Comparison of ENCODE assay signal across 27 cellular contexts in the genomic region with DNA sequence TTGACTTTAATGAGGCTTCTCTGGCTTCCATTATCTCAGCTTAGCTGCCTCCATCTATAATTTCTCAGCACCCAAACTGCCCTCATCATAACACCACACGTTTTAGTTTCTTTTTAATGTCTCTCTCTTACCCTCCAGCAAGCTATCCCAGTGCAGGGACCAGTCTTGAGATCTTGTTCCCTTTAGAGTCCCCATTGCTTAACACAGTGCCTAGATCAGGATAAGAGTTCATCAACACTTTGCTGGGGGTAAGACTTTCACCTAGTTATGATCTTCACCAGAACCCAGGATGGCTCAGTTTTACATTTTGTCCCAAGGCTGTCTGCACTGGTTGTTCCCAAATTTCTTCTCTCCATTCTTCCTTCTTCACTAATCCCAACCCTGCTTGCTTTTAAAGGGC.
DNase-seq lines count a peak whose midpoint lies in the region; ATAC-seq, FAIRE-seq and TF ChIP-seq lines count a peak whose summit lies in the region.
"Had no signal": no experiment of that assay in that cellular context is flagged by ENCODE, and none has a peak within 500 bp of the region (broad histone marks: within the 10 kb centered on the region; RNA-seq: fewer than 3 reads in every experiment).

No MANE protein-coding gene starts in this region.

- intact Hi-C loops in PC-3 (cut with micrococcal nuclease) = no loop called here
- intact Hi-C loops in transverse colon (cut with DNase I; ENCODE audit: low total_unique reads) = no loop called here

- TF ChIP-seq POLR2A in transverse colon (IDR thresholded peaks at IDR 0.05) (no peak), H54 (IDR thresholded peaks at IDR 0.05; ENCODE audit: low read depth, low read length) (no peak)

- H2AK5ac ChIP-seq in neuronal stem cell (ENCODE audit: low read depth, low read length) = no peak overlapping the region

- ATAC-seq in DND-41 (ENCODE audit: insufficient read depth, low read depth) (peak; percentile 27; the same call in 1 of the 3 replicates), PC-3 (no peak)
- ATAC-seq: A549, GM12878, HCT116 had no signal

- H3K27me3 Mint-ChIP-seq in chondrocyte (ENCODE audit: low read depth) = peaks cover 9% of the 10 kb centered on the region

- DNase-seq in DND-41 (no peak), PC-3 (no peak), transverse colon (no peak), chondrocyte (ENCODE audit: low spot score) (no peak), neuronal stem cell (ENCODE audit: low spot score) (no peak), H54 (ENCODE audit: insufficient read length, low spot score) (no peak)
- DNase-seq: 8988T; ACHN; AML-193; BE2C; CD4-positive, alpha-beta T cell; CD8-positive, alpha-beta memory T cell; DMS 273 treated with DMSO at 0.1 percent for 48 hours; DMS79; GF-D8; GM23248; H9; HFFc6 had no signal

- POLR2A ChIA-PET in PC-3 (lab: Charles Lee; ENCODE audit: unreplicated experiment) = no interaction called here

- no peaks in the 10 kb centered on the region for H3K9me3 Mint-ChIP-seq in chondrocyte (ENCODE audit: low read depth)
- H3K9me3 Mint-ChIP-seq: CD14-positive monocyte; CD4-positive, alpha-beta T cell; CD8-positive, alpha-beta memory T cell; H9; HFFc6 had no signal

- H3K4me3 ChIP-seq in DND-41 (ENCODE audit: low read depth in 1 of 2, low read length in 2 of 2) = no peak overlapping the region
- no peak overlapping the region for H3K4me3 ChIP-seq in Loucy (ENCODE audit: low read length, poor library complexity, severe bottlenecking)
- no peak overlapping the region for H3K4me3 ChIP-seq in PC-3 (ENCODE audit: low read length)
- H3K4me3 ChIP-seq in transverse colon = no peak overlapping the region
- H3K4me3 ChIP-seq in neuronal stem cell (ENCODE audit: low read length in 2 of 2) = no peak overlapping the region
- H3K4me3 ChIP-seq: A549; BLaER1 treated with 17β-estradiol and CSF1 and Interleukin-3, amounts not matched to agents 10 nM and 100 nM; GM12878; GM23248 had no signal

- no peak overlapping the region for H4K91ac ChIP-seq in neuronal stem cell (ENCODE audit: low read depth, low read length, poor library complexity)

- no peak overlapping the region for H3K23ac ChIP-seq in neuronal stem cell (ENCODE audit: low read depth, low read length, poor library complexity)

- no peak overlapping the region for H3K4ac ChIP-seq in neuronal stem cell (ENCODE audit: low read length)

- H3K9ac ChIP-seq in DND-41 (ENCODE audit: low read depth, low read length) (no peak overlapping the region), Loucy (ENCODE audit: low read depth, low read length, poor library complexity, severe bottlenecking) (no peak overlapping the region), PC-3 (ENCODE audit: low read length) (no peak overlapping the region), neuronal stem cell (ENCODE audit: low read depth, low read length, poor library complexity) (no peak overlapping the region)
- H3K9ac ChIP-seq: BLaER1 treated with 17β-estradiol and CSF1 and Interleukin-3, amounts not matched to agents 10 nM and 100 nM; GM23248 had no signal

- in situ Hi-C loops in transverse colon (cut with MboI; ENCODE audit: low pct_ligation_motif_present in 1 of 4, low pct_unique_long_range_greater_than_20kb in 1 of 4, low sequenced_read_pairs in 3 of 4) = no loop called here

- H3K4me2 ChIP-seq in DND-41 (ENCODE audit: insufficient read depth, low read length) (no peak overlapping the region), Loucy (ENCODE audit: low read depth, low read length, poor library complexity, severe bottlenecking) (peak overlapping the region; percentile 52), PC-3 (ENCODE audit: low read length) (peak overlapping the region; percentile 77), neuronal stem cell (ENCODE audit: insufficient read depth, low read length, poor library complexity, severe bottlenecking) (no peak overlapping the region)
- H3K4me2 ChIP-seq: A549; BLaER1 treated with 17β-estradiol and CSF1 and Interleukin-3, amounts not matched to agents 10 nM and 100 nM had no signal

- TF ChIP-seq CTCF in DND-41 (IDR thresholded peaks at IDR 0.05; ENCODE audit: borderline replicate concordance, extremely low read depth, low read length, poor library complexity, severe bottlenecking) (no peak), Loucy (conservative IDR thresholded peaks at IDR 0.05; ENCODE audit: low read length) (no peak), PC-3 (conservative IDR thresholded peaks at IDR 0.05; ENCODE audit: low read depth, low read length) (no peak), transverse colon (IDR thresholded peaks at IDR 0.05) (no peak), chondrocyte (IDR thresholded peaks at IDR 0.05) (no peak)

- H4K20me1 ChIP-seq in DND-41 (ENCODE audit: insufficient read depth, low read length) = no peaks in the 10 kb centered on the region
- H4K20me1 ChIP-seq in Loucy (ENCODE audit: insufficient read depth, low read length, poor library complexity, severe bottlenecking) = no peaks in the 10 kb centered on the region
- no peaks in the 10 kb centered on the region for H4K20me1 ChIP-seq in PC-3 (ENCODE audit: low read length)
- H4K20me1 ChIP-seq: BLaER1 treated with 17β-estradiol and CSF1 and Interleukin-3, amounts not matched to agents 10 nM and 100 nM had no signal

- no peak overlapping the region for H2BK15ac ChIP-seq in neuronal stem cell (ENCODE audit: low read length)

- no peak for FAIRE-seq in H54 (lab: Jason Lieb, UNC)
- FAIRE-seq: A549, D721Med, GM12878, GM19239, H1 had no signal

- no peaks in the 10 kb centered on the region for H3K9me2 ChIP-seq in Loucy (replicated peaks; ENCODE audit: low read depth, low read length)
- H3K9me2 ChIP-seq in PC-3 (replicated peaks; ENCODE audit: low read length) = no peaks in the 10 kb centered on the region

- no peak overlapping the region for H2BK120ac ChIP-seq in neuronal stem cell (ENCODE audit: low read depth, low read length)

- H3K4me3 Mint-ChIP-seq in chondrocyte (ENCODE audit: unreplicated experiment) = no peak overlapping the region
- H3K4me3 Mint-ChIP-seq: CD14-positive monocyte; CD4-positive, alpha-beta T cell; CD8-positive, alpha-beta memory T cell; H9; HFFc6 had no signal

- H3K18ac ChIP-seq in neuronal stem cell (ENCODE audit: low read length) = no peak overlapping the region

- H3K4me1 ChIP-seq in DND-41 (ENCODE audit: insufficient read depth, low read length) (no peaks in the 10 kb centered on the region), Loucy (ENCODE audit: insufficient read depth, low read length, poor library complexity, severe bottlenecking) (peaks cover 26% of the 10 kb centered on the region), PC-3 (ENCODE audit: insufficient read depth, low read length) (peaks cover 18% of the 10 kb centered on the region), transverse colon (peaks cover 0 to 54% (median 25%) of the 10 kb centered on the region in 4 donors), neuronal stem cell (ENCODE audit: control insufficient read depth in 2 of 2, insufficient read depth in 1 of 2, low read depth in 1 of 2, low read length in 2 of 2) (peaks cover 0 to 2% of the 10 kb centered on the region in 2 donors)
- H3K4me1 ChIP-seq: A549; BE2C; BLaER1 treated with 17β-estradiol and CSF1 and Interleukin-3, amounts not matched to agents 10 nM and 100 nM had no signal

- H3K79me2 ChIP-seq in DND-41 (ENCODE audit: insufficient read depth, low read length) = no peaks in the 10 kb centered on the region
- no peaks in the 10 kb centered on the region for H3K79me2 ChIP-seq in Loucy (ENCODE audit: insufficient read depth, low read length)
- H3K79me2 ChIP-seq in PC-3 (ENCODE audit: low read length) = no peaks in the 10 kb centered on the region

- H2AFZ ChIP-seq in DND-41 (ENCODE audit: low read depth, low read length) = no peak overlapping the region; the same call in 1 of the 2 replicates
- peak overlapping the region; percentile 61 for H2AFZ ChIP-seq in Loucy (ENCODE audit: low read length)
- H2AFZ ChIP-seq in PC-3 (ENCODE audit: low read length) = no peak overlapping the region
- no peak overlapping the region for H2AFZ ChIP-seq in neuronal stem cell (ENCODE audit: low read length)
- H2AFZ ChIP-seq: GM23248 had no signal

- no peak overlapping the region for H3K27ac ChIP-seq in DND-41 (ENCODE audit: low read length)
- H3K27ac ChIP-seq in PC-3 (ENCODE audit: low read length) = no peak overlapping the region
- H3K27ac ChIP-seq in transverse colon = peak overlapping the region in 3 of 4 donors; percentile 67 to 85 (median 82)
- no peak overlapping the region for H3K27ac ChIP-seq in neuronal stem cell (replicated peaks; ENCODE audit: low read length)
- H3K27ac ChIP-seq: A549; BLaER1 treated with 17β-estradiol and CSF1 and Interleukin-3, amounts not matched to agents 10 nM and 100 nM; GM23248 had no signal

- no peak overlapping the region for H4K8ac ChIP-seq in neuronal stem cell (ENCODE audit: low read depth, low read length)

- no peak overlapping the region for H3K27ac Mint-ChIP-seq in chondrocyte (ENCODE audit: unreplicated experiment)
- H3K27ac Mint-ChIP-seq: CD14-positive monocyte; CD4-positive, alpha-beta T cell; H9; HFFc6 had no signal

- 18 to 30% methylated on average over 1 of the region's 1 CpG for WGBS in transverse colon (ENCODE audit: low coverage in 1 of 2), 2 donors
- no CpG with 5 or more reads among the region's 1 CpG for WGBS in neuronal stem cell (ENCODE audit: extremely low coverage in 2 of 2, insufficient read length in 2 of 2, insufficient replicate concordance in 1 of 2), 2 donors

- H3K27me3 ChIP-seq in DND-41 (ENCODE audit: insufficient read depth, low read length, poor library complexity) (peaks cover 8% of the 10 kb centered on the region), Loucy (ENCODE audit: insufficient read depth, low read length, poor library complexity, severe bottlenecking) (no peaks in the 10 kb centered on the region), PC-3 (ENCODE audit: low read length) (no peaks in the 10 kb centered on the region), transverse colon (no peaks in the 10 kb centered on the region), neuronal stem cell (ENCODE audit: control insufficient read depth in 3 of 3, insufficient read depth in 3 of 3, low read depth in 1 of 3, low read length in 3 of 3) (peaks cover 0 to 13% (median 0%) of the 10 kb centered on the region in 3 experiments)
- H3K27me3 ChIP-seq: BE2C; BLaER1 treated with 17β-estradiol and CSF1 and Interleukin-3, amounts not matched to agents 10 nM and 100 nM had no signal

- H3K9me3 ChIP-seq in DND-41 (ENCODE audit: insufficient read depth, low read length, severe bottlenecking) (no peaks in the 10 kb centered on the region), Loucy (ENCODE audit: insufficient read depth, low read depth, low read length) (no peaks in the 10 kb centered on the region), PC-3 (ENCODE audit: low read length) (no peaks in the 10 kb centered on the region), transverse colon (no peaks in the 10 kb centered on the region), neuronal stem cell (replicated peaks in 1 of 2; ENCODE audit: control insufficient read depth in 2 of 2, insufficient read depth in 1 of 2, low read depth in 1 of 2, low read length in 2 of 2) (no peaks in the 10 kb centered on the region)
- H3K9me3 ChIP-seq: A549; BE2C; BLaER1 treated with 17β-estradiol and CSF1 and Interleukin-3, amounts not matched to agents 10 nM and 100 nM had no signal

- H3K36me3 ChIP-seq in DND-41 (ENCODE audit: insufficient read depth, low read length) = no peaks in the 10 kb centered on the region
- H3K36me3 ChIP-seq in Loucy (ENCODE audit: insufficient read depth, low read length) = no peaks in the 10 kb centered on the region
- H3K36me3 ChIP-seq in PC-3 (ENCODE audit: low read depth, low read length) = no peaks in the 10 kb centered on the region
- H3K36me3 ChIP-seq in transverse colon = no peaks in the 10 kb centered on the region
- H3K36me3 ChIP-seq in neuronal stem cell (replicated peaks in 1 of 2; ENCODE audit: control insufficient read depth in 2 of 2, insufficient read depth in 2 of 2, low read length in 2 of 2) = no peaks in the 10 kb centered on the region
- H3K36me3 ChIP-seq: BE2C; BLaER1 treated with 17β-estradiol and CSF1 and Interleukin-3, amounts not matched to agents 10 nM and 100 nM had no signal

- no peaks in the 10 kb centered on the region for H3K79me1 ChIP-seq in neuronal stem cell (ENCODE audit: low read depth, low read length)

- no peak overlapping the region for H3K14ac ChIP-seq in neuronal stem cell (ENCODE audit: low read length)

- no peak overlapping the region for H2BK12ac ChIP-seq in neuronal stem cell (ENCODE audit: low read length)

- H2BK5ac ChIP-seq in neuronal stem cell (ENCODE audit: low read length) = no peak overlapping the region

- TF ChIP-seq EP300 in transverse colon (IDR thresholded peaks at IDR 0.05; ENCODE audit: low read depth) = no peak

- H3K36me3 Mint-ChIP-seq in chondrocyte (ENCODE audit: low read depth) = no peaks in the 10 kb centered on the region
- H3K36me3 Mint-ChIP-seq: CD14-positive monocyte had no signal

- H3K4me1 Mint-ChIP-seq in chondrocyte (ENCODE audit: low read depth) = no peaks in the 10 kb centered on the region

- no TSS peak for BruUV-seq in PC-3 (replicated peaks; lab: Mats Ljungman, UMichigan)

- H3F3A ChIP-seq in Loucy (ENCODE audit: low read depth) (peaks cover 2% of the 10 kb centered on the region; the same call in 1 of the 2 replicates), PC-3 (ENCODE audit: low read length, unreplicated experiment) (no peaks in the 10 kb centered on the region)

- CTCF ChIA-PET in PC-3 (lab: Charles Lee) = interaction anchor here (1.2 kb wide), 1 partner anchor 13 kb away, joined by 4 read pairs; no protein-coding TSS in a partner anchor

Comparison
In these comparisons a context has a peak if more than half of its experiments do, and no peak if none do; other contexts are left out.
1. H3K27ac ChIP-seq: peak in transverse colon (3 of 4); none in DND-41 (single experiment), PC-3 (single experiment) and neuronal stem cell (single experiment).
2. H3K4me2 ChIP-seq: peak in Loucy (single experiment) and PC-3 (single experiment); none in DND-41 (single experiment) and neuronal stem cell (single experiment).